2 cellular contexts compared by ENCODE assay signal in the genomic region with DNA sequence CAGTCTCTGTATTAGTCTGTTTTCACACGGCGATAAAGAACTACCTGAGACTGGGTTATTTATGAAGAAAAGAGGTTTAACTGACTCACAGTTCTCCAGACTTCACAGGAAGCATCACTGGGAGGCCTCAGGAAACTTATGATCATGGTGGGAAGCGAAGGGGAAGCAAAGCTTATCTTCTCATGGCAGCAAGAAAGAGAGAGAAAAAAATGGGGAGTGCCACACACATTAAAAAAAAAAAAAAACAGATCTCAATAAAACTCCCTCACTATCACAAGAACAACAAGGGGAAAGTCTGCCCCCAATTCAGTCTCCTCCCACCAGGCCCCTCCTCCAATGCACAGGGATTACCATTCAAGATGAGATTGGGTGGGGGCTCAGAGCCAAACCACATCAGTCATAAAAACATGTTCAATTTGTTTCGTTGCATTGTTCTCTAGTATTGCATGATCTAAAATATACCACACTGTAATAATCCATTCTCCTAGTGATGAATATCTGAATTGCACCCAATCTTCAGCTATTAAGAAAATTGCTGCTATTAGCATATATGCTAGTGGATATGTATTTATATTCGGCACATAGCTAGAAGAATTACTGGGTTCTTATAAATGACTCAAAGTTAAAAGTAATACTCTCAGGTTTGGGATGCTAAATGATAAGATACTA.
TF ChIP-seq lines count a peak whose summit lies in the region.

No MANE protein-coding gene starts in this region.

TF ChIP-seq in GM23338, 12 proteins besides CTCF, POLR2A, EP300 and RAD21 (continued from another document):
- TF ChIP-seq, protein P1, sequence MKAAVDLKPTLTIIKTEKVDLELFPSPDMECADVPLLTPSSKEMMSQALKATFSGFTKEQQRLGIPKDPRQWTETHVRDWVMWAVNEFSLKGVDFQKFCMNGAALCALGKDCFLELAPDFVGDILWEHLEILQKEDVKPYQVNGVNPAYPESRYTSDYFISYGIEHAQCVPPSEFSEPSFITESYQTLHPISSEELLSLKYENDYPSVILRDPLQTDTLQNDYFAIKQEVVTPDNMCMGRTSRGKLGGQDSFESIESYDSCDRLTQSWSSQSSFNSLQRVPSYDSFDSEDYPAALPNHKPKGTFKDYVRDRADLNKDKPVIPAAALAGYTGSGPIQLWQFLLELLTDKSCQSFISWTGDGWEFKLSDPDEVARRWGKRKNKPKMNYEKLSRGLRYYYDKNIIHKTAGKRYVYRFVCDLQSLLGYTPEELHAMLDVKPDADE (IDR thresholded peaks at IDR 0.05), result no peak
- no peak for TF ChIP-seq ZNF331 (CRISPR knock-in tag; IDR thresholded peaks at IDR 0.05; ENCODE audit: low read depth)
- no peak for TF ChIP-seq POLR2AphosphoS5 (IDR thresholded peaks at IDR 0.05; ENCODE audit: low read depth)

TF ChIP-seq in K562, 482 proteins besides CTCF, POLR2A, EP300 and RAD21 (continued from another document):
- TF ChIP-seq, protein P2, sequence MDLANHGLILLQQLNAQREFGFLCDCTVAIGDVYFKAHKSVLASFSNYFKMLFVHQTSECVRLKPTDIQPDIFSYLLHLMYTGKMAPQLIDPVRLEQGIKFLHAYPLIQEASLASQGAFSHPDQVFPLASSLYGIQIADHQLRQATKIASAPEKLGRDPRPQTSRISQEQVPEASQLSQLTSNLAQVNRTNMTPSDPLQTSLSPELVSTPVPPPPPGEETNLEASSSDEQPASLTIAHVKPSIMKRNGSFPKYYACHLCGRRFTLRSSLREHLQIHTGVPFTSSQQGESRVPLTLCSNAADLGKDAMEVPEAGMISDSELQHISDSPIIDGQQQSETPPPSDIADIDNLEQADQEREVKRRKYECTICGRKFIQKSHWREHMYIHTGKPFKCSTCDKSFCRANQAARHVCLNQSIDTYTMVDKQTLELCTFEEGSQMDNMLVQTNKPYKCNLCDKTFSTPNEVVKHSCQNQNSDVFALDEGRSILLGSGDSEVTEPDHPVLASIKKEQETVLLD (IDR thresholded peaks at IDR 0.05), result 0 out of 2 replicates have a peak, but pooled peaks have one; percentile 52
- 0 out of 2 replicates have a peak, but pooled peaks have one; percentile 15 for TF ChIP-seq GATA2 (CRISPR knock-in tag; IDR thresholded peaks at IDR 0.05)
- TF ChIP-seq KAT8 (IDR thresholded peaks at IDR 0.05; ENCODE audit: low read depth), result no peak
- TF ChIP-seq ZBTB17 (CRISPR knock-in tag; IDR thresholded peaks at IDR 0.05), result no peak
- 0 out of 4 replicates have a peak, but pooled peaks of 1 of the 2 experiments have one; percentile 56 for TF ChIP-seq ARNT (IDR thresholded peaks at IDR 0.05)
- TF ChIP-seq PHB2 (IDR thresholded peaks at IDR 0.05; ENCODE audit: low read depth), result peak; percentile 42; the same call in 1 of the 2 replicates
- TF ChIP-seq ZNF766 (CRISPR knock-in tag; conservative IDR thresholded peaks at IDR 0.05), result peak; percentile 81
- TF ChIP-seq KDM4B (IDR thresholded peaks at IDR 0.05; ENCODE audit: borderline replicate concordance in 2 of 2, low read depth in 1 of 2), result no peak
